In the genomic region with DNA sequence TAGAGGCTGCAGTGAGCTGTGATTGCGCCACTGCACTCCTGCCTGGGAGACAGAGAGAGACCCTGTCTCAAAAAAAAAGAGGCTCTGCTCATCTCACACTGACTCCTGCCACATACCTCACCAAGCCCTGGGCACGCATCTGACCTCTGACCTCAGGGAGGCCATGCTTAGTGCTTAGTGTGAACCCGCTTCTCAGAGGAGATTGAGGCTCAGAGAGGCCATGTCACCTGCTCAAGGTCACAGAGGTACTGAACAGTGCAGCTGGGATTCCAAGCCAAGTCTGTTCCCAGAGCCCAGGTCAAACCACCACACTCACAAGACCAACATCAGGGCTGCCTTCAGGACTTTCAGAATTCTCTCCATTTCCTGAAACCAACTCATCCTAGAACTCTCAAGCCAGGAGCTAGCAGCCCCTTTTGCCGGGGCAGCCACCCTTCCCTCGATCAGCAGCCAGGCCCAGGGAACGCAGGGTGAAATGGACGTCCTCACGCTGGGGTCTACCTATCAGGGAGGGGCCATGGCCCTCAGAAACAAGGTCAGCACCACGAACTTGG, we compare ENCODE assay signal across 26 cellular contexts. TPM values are rescaled to one million over a fixed set of nuclear protein-coding genes. Genes with fewer than 3 reads are reported as not detected.
DNase-seq lines count a peak whose midpoint lies in the region; ATAC-seq, FAIRE-seq and TF ChIP-seq lines count a peak whose summit lies in the region.
"Had no signal": no experiment of that assay in that cellular context is flagged by ENCODE, and none has a peak within 500 bp of the region (broad histone marks: within the 10 kb centered on the region; RNA-seq: fewer than 3 reads in every experiment).

No MANE protein-coding gene starts in this region.

- H3K4me3 Mint-ChIP-seq in activated T-cell treated with anti-CD3 and anti-CD28 coated beads, Interleukin-2, amount 50 U/mL, for 24 hours: no peak overlapping the region
- H3K4me3 Mint-ChIP-seq in stimulated activated naive B cell treated with anti-CD40 and anti-IgM and Interleukin-4, amounts not matched to agents 10 μg/mL and 1 μg/mL and 100 μg/mL, for 72 hours: no peak overlapping the region
- no peak overlapping the region for H3K4me3 Mint-ChIP-seq in activated naive CD8-positive, alpha-beta T cell treated with anti-CD3 and anti-CD28 coated beads, Interleukin-2, amount 50 U/mL, for 24 hours
- H3K4me3 Mint-ChIP-seq: activated naive CD8-positive, alpha-beta T cell treated with anti-CD3 and anti-CD28 coated beads for 36 hours had no signal

- no peaks in the 10 kb centered on the region for H3K27me3 Mint-ChIP-seq in activated T-cell treated with anti-CD3 and anti-CD28 coated beads, Interleukin-2, amount 50 U/mL, for 24 hours
- no peaks in the 10 kb centered on the region for H3K27me3 Mint-ChIP-seq in stimulated activated naive B cell treated with anti-CD40 and anti-IgM and Interleukin-4, amounts not matched to agents 10 μg/mL and 1 μg/mL and 100 μg/mL, for 72 hours
- no peaks in the 10 kb centered on the region for H3K27me3 Mint-ChIP-seq in activated naive CD8-positive, alpha-beta T cell treated with anti-CD3 and anti-CD28 coated beads, Interleukin-2, amount 50 U/mL, for 24 hours
- H3K27me3 Mint-ChIP-seq: activated naive CD8-positive, alpha-beta T cell treated with anti-CD3 and anti-CD28 coated beads for 36 hours; IgD-negative memory B cell had no signal

- peaks cover 26% of the 10 kb centered on the region for H3K4me1 Mint-ChIP-seq in activated T-cell treated with anti-CD3 and anti-CD28 coated beads, Interleukin-2, amount 50 U/mL, for 24 hours (ENCODE audit: low read depth)
- peaks cover 27 to 52% of the 10 kb centered on the region in 2 donors for H3K4me1 Mint-ChIP-seq in stimulated activated naive B cell treated with anti-CD40 and anti-IgM and Interleukin-4, amounts not matched to agents 10 μg/mL and 1 μg/mL and 100 μg/mL, for 72 hours
- peaks cover 15% of the 10 kb centered on the region for H3K4me1 Mint-ChIP-seq in activated naive CD8-positive, alpha-beta T cell treated with anti-CD3 and anti-CD28 coated beads, Interleukin-2, amount 50 U/mL, for 24 hours

- intact Hi-C loops in spleen (cut with DNase I; ENCODE audit: low total_unique reads): no loop called here

- WGBS in spleen, 5 donors: 90 to 93% (median 91%) methylated on average over 8 to 9 of the region's 9 CpGs

- no peak overlapping the region for H3K4me3 ChIP-seq in NT2/D1 (ENCODE audit: insufficient read length, low read depth)
- no peak overlapping the region for H3K4me3 ChIP-seq in bronchial epithelial cell (ENCODE audit: low read depth, low read length)
- H3K4me3 ChIP-seq in spleen: no peak overlapping the region
- H3K4me3 ChIP-seq: ovary, stomach, transverse colon had no signal

- peaks cover 17% of the 10 kb centered on the region for H3K27me3 ChIP-seq in NT2/D1 (ENCODE audit: insufficient read depth, insufficient read length)
- H3K27me3 ChIP-seq in bronchial epithelial cell (ENCODE audit: control insufficient read depth, insufficient read depth, low read length): no peaks in the 10 kb centered on the region
- no peaks in the 10 kb centered on the region for H3K27me3 ChIP-seq in spleen (replicated peaks in 1 of 7)
- H3K27me3 ChIP-seq: ovary, stomach, transverse colon had no signal

- peak overlapping the region; percentile 33 for H3K9ac ChIP-seq in NT2/D1 (ENCODE audit: insufficient read length, low read depth)

- no peak for ATAC-seq in stimulated activated naive B cell treated with anti-CD40 and anti-IgM and Interleukin-4, amounts not matched to agents 10 μg/mL and 1 μg/mL and 100 μg/mL, for 72 hours (replicated peaks)
- ATAC-seq in HG03520 (IDR thresholded peaks at IDR 0.05; ENCODE audit: unreplicated experiment): no peak
- ATAC-seq in activated naive CD8-positive, alpha-beta T cell treated with anti-CD3 and anti-CD28 coated beads, Interleukin-2, amount 50 U/mL, for 24 hours: no peak
- ATAC-seq: right cardiac atrium had no signal

- H3K27ac ChIP-seq in spleen: no peak overlapping the region
- H3K27ac ChIP-seq: C4-2B, ovary, transverse colon, VCaP had no signal

- peak; percentile 13 for FAIRE-seq in bronchial epithelial cell (lab: Jason Lieb, UNC)
- FAIRE-seq: G401.6, RCC 7860 had no signal

- peaks cover 21% of the 10 kb centered on the region for H3K36me3 ChIP-seq in NT2/D1 (ENCODE audit: insufficient read depth, insufficient read length, low read length)
- no peaks in the 10 kb centered on the region for H3K36me3 ChIP-seq in bronchial epithelial cell (ENCODE audit: control insufficient read depth, insufficient read depth, low read length)
- peaks cover 0 to 36% (median 0%) of the 10 kb centered on the region in 6 donors for H3K36me3 ChIP-seq in spleen
- H3K36me3 ChIP-seq: ovary, transverse colon had no signal

- TF ChIP-seq CTCF in bronchial epithelial cell (IDR thresholded peaks at IDR 0.05; ENCODE audit: insufficient read depth, low read length, severe bottlenecking) (no peak), spleen (IDR thresholded peaks at IDR 0.05 in 8 of 11, conservative IDR thresholded peaks at IDR 0.05 in 3 of 11) (no peak)

- no peaks in the 10 kb centered on the region for H3K9me3 Mint-ChIP-seq in activated T-cell treated with anti-CD3 and anti-CD28 coated beads, Interleukin-2, amount 50 U/mL, for 24 hours
- no peaks in the 10 kb centered on the region for H3K9me3 Mint-ChIP-seq in stimulated activated naive B cell treated with anti-CD40 and anti-IgM and Interleukin-4, amounts not matched to agents 10 μg/mL and 1 μg/mL and 100 μg/mL, for 72 hours
- H3K9me3 Mint-ChIP-seq in activated naive CD8-positive, alpha-beta T cell treated with anti-CD3 and anti-CD28 coated beads, Interleukin-2, amount 50 U/mL, for 24 hours: no peaks in the 10 kb centered on the region
- H3K9me3 Mint-ChIP-seq: activated naive CD8-positive, alpha-beta T cell treated with anti-CD3 and anti-CD28 coated beads for 36 hours; IgD-negative memory B cell had no signal

- H3K27ac Mint-ChIP-seq in activated T-cell treated with anti-CD3 and anti-CD28 coated beads, Interleukin-2, amount 50 U/mL, for 24 hours: peak overlapping the region; percentile 57
- peak overlapping the region; percentile 56 for H3K27ac Mint-ChIP-seq in stimulated activated naive B cell treated with anti-CD40 and anti-IgM and Interleukin-4, amounts not matched to agents 10 μg/mL and 1 μg/mL and 100 μg/mL, for 72 hours
- H3K27ac Mint-ChIP-seq in activated naive CD8-positive, alpha-beta T cell treated with anti-CD3 and anti-CD28 coated beads, Interleukin-2, amount 50 U/mL, for 24 hours: no peak overlapping the region
- H3K27ac Mint-ChIP-seq: activated naive CD8-positive, alpha-beta T cell treated with anti-CD3 and anti-CD28 coated beads for 36 hours had no signal

- peaks cover 27% of the 10 kb centered on the region for H3K4me1 ChIP-seq in NT2/D1 (ENCODE audit: insufficient read depth, insufficient read length)
- H3K4me1 ChIP-seq in spleen: peaks cover 17 to 53% (median 33%) of the 10 kb centered on the region in 6 donors

- H3K36me3 Mint-ChIP-seq in activated T-cell treated with anti-CD3 and anti-CD28 coated beads, Interleukin-2, amount 50 U/mL, for 24 hours (ENCODE audit: low read depth): peaks cover 20% of the 10 kb centered on the region
- H3K36me3 Mint-ChIP-seq in stimulated activated naive B cell treated with anti-CD40 and anti-IgM and Interleukin-4, amounts not matched to agents 10 μg/mL and 1 μg/mL and 100 μg/mL, for 72 hours: peaks cover 7 to 20% of the 10 kb centered on the region in 2 donors
- H3K36me3 Mint-ChIP-seq in activated naive CD8-positive, alpha-beta T cell treated with anti-CD3 and anti-CD28 coated beads, Interleukin-2, amount 50 U/mL, for 24 hours (ENCODE audit: low read depth): no peaks in the 10 kb centered on the region
- H3K36me3 Mint-ChIP-seq: activated naive CD8-positive, alpha-beta T cell treated with anti-CD3 and anti-CD28 coated beads for 36 hours; IgD-negative memory B cell had no signal

- DNase-seq in activated T-cell treated with anti-CD3 and anti-CD28 coated beads, Interleukin-2, amount 50 U/mL, for 24 hours: no peak
- DNase-seq in activated T-cell treated with anti-CD3 and anti-CD28 coated beads, Interleukin-2, amount 50 U/mL, for 1 hour: no peak
- no peak for DNase-seq in NT2/D1 (ENCODE audit: low read depth, low spot score)
- DNase-seq in bronchial epithelial cell (ENCODE audit: low read depth): no peak
- DNase-seq in stimulated activated naive B cell treated with anti-CD40 and anti-IgM and Interleukin-4, amounts not matched to agents 10 μg/mL and 1 μg/mL and 100 μg/mL, for 72 hours: no peak
- DNase-seq in spleen: no peak
- no peak for DNase-seq in activated naive CD8-positive, alpha-beta T cell treated with anti-CD3 and anti-CD28 coated beads, Interleukin-2, amount 50 U/mL, for 24 hours
- DNase-seq: ACHN; activated CD4-positive, alpha-beta T cell treated with anti-CD3 and anti-CD28 coated beads, Interleukin-2, amount 50 U/mL, for 4 hours; activated naive CD8-positive, alpha-beta T cell treated with anti-CD3 and anti-CD28 coated beads for 36 hours; H7; MM.1S; NCI-H146; NCI-H510A treated with DMSO at 0.1 percent for 48 hours; NK-92 treated with Interleukin-12 subunit alpha and Interleukin-12 subunit beta, amount 100 ng/mL, for 24 hours; ovary; right cardiac atrium; stomach; transverse colon had no signal

- H3K9me3 ChIP-seq in NT2/D1 (ENCODE audit: insufficient read depth, low read length) (no peaks in the 10 kb centered on the region), spleen (no peaks in the 10 kb centered on the region)
- H3K9me3 ChIP-seq: ovary, stomach, transverse colon had no signal

- no peak for TF ChIP-seq POLR2A in spleen (IDR thresholded peaks at IDR 0.05)

RNA-seq across cellular contexts. Expression of a gene that starts 2.9 kb away (rescaled TPM):
- total RNA-seq in bronchial epithelial cell (0.51 and 1.3 TPM in 2 replicates), spleen (1 to 10 TPM; 3.9 to 5.9 (median 4.1) TPM)
- polyA plus RNA-seq in spleen: 1 to 10 TPM; 2.0 to 2.7 (median 2.4) TPM

RNA-seq across cellular contexts. Expression of a gene that starts 17.3 kb away (rescaled TPM):
- 1,471 and 1,737 TPM in 2 replicates for total RNA-seq in bronchial epithelial cell
- 1,000 to 10,000 TPM; 1,168 to 3,909 (median 1,666) TPM for total RNA-seq in spleen
- polyA plus RNA-seq in spleen: over 10,000 TPM in 2 of 3 donors, 1,000 to 10,000 TPM in 1; 9,792 to 11,722 (median 10,372) TPM

RNA-seq across cellular contexts. Expression of a gene that starts 23.1 kb away (rescaled TPM):
- total RNA-seq in bronchial epithelial cell (under 0.01 and 1.0 TPM in 2 replicates), spleen (not detected)
- under 1 TPM in 1 of 3 donors, not detected in 2; 0.03 TPM for polyA plus RNA-seq in spleen
- total RNA-seq: activated naive CD8-positive, alpha-beta T cell treated with anti-CD3 and anti-CD28 coated beads for 36 hours; H7; right cardiac atrium; T-helper 2 cell treated with Interferon-gamma antibody and Interleukin-4, amounts not matched to agents 100 ng/mL and 5 ng/mL, for 36 hours had no signal
- polyA plus RNA-seq: IgD-negative memory B cell, ovary, right cardiac atrium had no signal

RNA-seq across cellular contexts. Expression of a gene that starts 37.1 kb away (rescaled TPM):
- 61.6 and 99.5 TPM in 2 replicates for total RNA-seq in bronchial epithelial cell
- 100 to 1,000 TPM in 4 of 7 donors, 10 to 100 TPM in 3; 69.8 to 203 (median 108) TPM for total RNA-seq in spleen
- 100 to 1,000 TPM in 2 of 3 donors, 10 to 100 TPM in 1; 46.5 to 266 (median 128) TPM for polyA plus RNA-seq in spleen
